In genomic region chr17:67439269-67439668, GRCh38 we compare ENCODE assay signal across 24 cellular contexts.
DNase-seq lines count a peak whose midpoint lies in the region; ATAC-seq and TF ChIP-seq lines count a peak whose summit lies in the region.
"Had no signal": no experiment of that assay in that cellular context is flagged by ENCODE, and none has a peak within 500 bp of the region (broad histone marks: within the 10 kb centered on the region; RNA-seq: fewer than 3 reads in every experiment).

No MANE protein-coding gene starts in this region.

- H3K27ac Mint-ChIP-seq in activated CD8-positive, alpha-beta T cell treated with anti-CD3 and anti-CD28 coated beads for 36 hours, result peak overlapping the region; percentile 70
- H3K27ac Mint-ChIP-seq in naive thymus-derived CD4-positive, alpha-beta T cell, result peak overlapping the region; percentile 82 to 100 (median 97)
- H3K27ac Mint-ChIP-seq in CD14-positive monocyte, result peak overlapping the region in 1 of 7 donors; percentile 21
- H3K27ac Mint-ChIP-seq: type B pancreatic cell had no signal

- ATAC-seq in activated CD8-positive, alpha-beta T cell treated with anti-CD3 and anti-CD28 coated beads for 36 hours, result no peak
- ATAC-seq in naive thymus-derived CD4-positive, alpha-beta T cell, result no peak
- no peak for ATAC-seq in HG02678 (IDR thresholded peaks at IDR 0.05; ENCODE audit: unreplicated experiment)
- no peak for ATAC-seq in HG03354 (IDR thresholded peaks at IDR 0.05; ENCODE audit: poor library complexity, severe bottlenecking, unreplicated experiment)
- ATAC-seq: heart right ventricle, left lobe of liver, right cardiac atrium had no signal

- no peak for TF ChIP-seq CTCF in activated CD8-positive, alpha-beta T cell treated with anti-CD3 and anti-CD28 coated beads for 36 hours (IDR thresholded peaks at IDR 0.05)
- TF ChIP-seq CTCF in CD14-positive monocyte (IDR thresholded peaks at IDR 0.05), result no peak

- no peaks in the 10 kb centered on the region for H3K36me3 ChIP-seq in KOPT-K1 (ENCODE audit: insufficient read depth, low read length)
- no peaks in the 10 kb centered on the region for H3K36me3 ChIP-seq in naive thymus-derived CD4-positive, alpha-beta T cell (ENCODE audit: control insufficient read depth in 2 of 3, insufficient read depth in 3 of 3, low read length in 3 of 3)
- H3K36me3 ChIP-seq: heart right ventricle, MG63 had no signal

- H3K4me1 ChIP-seq in naive thymus-derived CD4-positive, alpha-beta T cell (ENCODE audit: control insufficient read depth in 2 of 2, insufficient read depth in 2 of 2, low read length in 2 of 2), result peaks cover 76 to 89% of the 10 kb centered on the region in 2 donors
- H3K4me1 ChIP-seq: parathyroid adenoma had no signal

- DNase-seq in NCI-H748 (lab: John Stamatoyannopoulos, UW; ENCODE audit: unreplicated experiment) (peak; percentile 36), NCI-H748 treated with DMSO at 0.1 percent for 48 hours (lab: John Stamatoyannopoulos, UW) (no peak), CD14-positive monocyte (ENCODE audit: low spot score) (no peak)
- DNase-seq in activated CD8-positive, alpha-beta T cell treated with anti-CD3 and anti-CD28 coated beads for 36 hours, result no peak
- DNase-seq in naive thymus-derived CD4-positive, alpha-beta T cell, result no peak
- DNase-seq: 8988T; activated CD8-positive, alpha-beta memory T cell treated with anti-CD3 and anti-CD28 coated beads, Interleukin-2, amount 50 U/mL, for 4 hours; activated effector memory CD4-positive, alpha-beta T cell treated with Interleukin-2 at 50 U/mL for 16 hours; anterior cingulate cortex; H9; heart right ventricle; MG63; naive B cell; right cardiac atrium; SIG-M5; stimulated activated CD4-positive, alpha-beta T cell treated with anti-CD3 and anti-CD28 coated beads, Interleukin-15, amount 100 ng/mL, for 24 hours; stimulated activated CD8-positive, alpha-beta memory T cell treated with anti-CD3 and anti-CD28 coated beads, Interleukin-4, amount 100 ng/mL, for 48 hours; T-helper 1 cell had no signal

- H3K4me3 Mint-ChIP-seq in activated CD8-positive, alpha-beta T cell treated with anti-CD3 and anti-CD28 coated beads for 36 hours, result no peak overlapping the region
- peak overlapping the region in 4 of 10 donors; percentile 28 to 80 (median 51) for H3K4me3 Mint-ChIP-seq in naive thymus-derived CD4-positive, alpha-beta T cell
- H3K4me3 Mint-ChIP-seq in CD14-positive monocyte, result no peak overlapping the region
- H3K4me3 Mint-ChIP-seq: naive B cell, type B pancreatic cell had no signal

- H3K27me3 ChIP-seq in naive thymus-derived CD4-positive, alpha-beta T cell (ENCODE audit: control insufficient read depth in 2 of 2, insufficient read depth in 2 of 2, low read length in 2 of 2), result no peaks in the 10 kb centered on the region
- H3K27me3 ChIP-seq: heart right ventricle, MG63 had no signal

- no peaks in the 10 kb centered on the region for H3K9me3 Mint-ChIP-seq in activated CD8-positive, alpha-beta T cell treated with anti-CD3 and anti-CD28 coated beads for 36 hours
- H3K9me3 Mint-ChIP-seq in naive thymus-derived CD4-positive, alpha-beta T cell, result peaks cover 0 to 1% (median 0%) of the 10 kb centered on the region in 11 donors
- no peaks in the 10 kb centered on the region for H3K9me3 Mint-ChIP-seq in CD14-positive monocyte
- H3K9me3 Mint-ChIP-seq: H9, naive B cell, type B pancreatic cell had no signal

- H3K4me3 ChIP-seq in naive thymus-derived CD4-positive, alpha-beta T cell (ENCODE audit: low read length), result no peak overlapping the region
- H3K4me3 ChIP-seq: heart right ventricle, MG63 had no signal

- intact Hi-C loops in activated CD8-positive, alpha-beta T cell treated with anti-CD3 and anti-CD28 coated beads for 36 hours (cut with micrococcal nuclease), result no loop called here
- intact Hi-C loops in naive thymus-derived CD4-positive, alpha-beta T cell (cut with micrococcal nuclease), result no loop called here
- intact Hi-C loops in CD14-positive monocyte (cut with micrococcal nuclease), result loop anchor here in 1 of 2 donors (5.0 kb wide), 1 partner anchor 33 kb away; no protein-coding TSS in a partner anchor

- H3K36me3 Mint-ChIP-seq in activated CD8-positive, alpha-beta T cell treated with anti-CD3 and anti-CD28 coated beads for 36 hours (ENCODE audit: low read depth), result peaks cover 4% of the 10 kb centered on the region
- H3K36me3 Mint-ChIP-seq in naive thymus-derived CD4-positive, alpha-beta T cell, result peaks cover 0 to 10% (median 4%) of the 10 kb centered on the region in 5 donors
- peaks cover 0 to 4% of the 10 kb centered on the region in 2 donors for H3K36me3 Mint-ChIP-seq in CD14-positive monocyte
- H3K36me3 Mint-ChIP-seq: naive B cell, type B pancreatic cell had no signal

- peaks cover 73% of the 10 kb centered on the region for H3K4me1 Mint-ChIP-seq in activated CD8-positive, alpha-beta T cell treated with anti-CD3 and anti-CD28 coated beads for 36 hours (ENCODE audit: low read depth)
- peaks cover 64 to 95% (median 87%) of the 10 kb centered on the region in 7 donors for H3K4me1 Mint-ChIP-seq in naive thymus-derived CD4-positive, alpha-beta T cell
- H3K4me1 Mint-ChIP-seq in CD14-positive monocyte, result peaks cover 74% of the 10 kb centered on the region

- H3K27me3 Mint-ChIP-seq in activated CD8-positive, alpha-beta T cell treated with anti-CD3 and anti-CD28 coated beads for 36 hours, result no peaks in the 10 kb centered on the region
- H3K27me3 Mint-ChIP-seq in naive thymus-derived CD4-positive, alpha-beta T cell, result no peaks in the 10 kb centered on the region
- peaks cover 0 to 3% (median 2%) of the 10 kb centered on the region in 3 donors for H3K27me3 Mint-ChIP-seq in CD14-positive monocyte (ENCODE audit: low read depth in 3 of 3)
- H3K27me3 Mint-ChIP-seq: naive B cell, type B pancreatic cell had no signal

- H3K27ac ChIP-seq in KOPT-K1 (ENCODE audit: low read depth, low read length, poor library complexity, severe bottlenecking), result peak overlapping the region; percentile 97
- H3K27ac ChIP-seq in naive thymus-derived CD4-positive, alpha-beta T cell (ENCODE audit: low read depth, low read length), result peak overlapping the region; percentile 93
- H3K27ac ChIP-seq: parathyroid adenoma had no signal

- POLR2A ChIA-PET in activated CD8-positive, alpha-beta T cell treated with anti-CD3 and anti-CD28 coated beads for 36 hours (lab: Charles Lee), result interaction anchor here (0.7 to 4.1 kb wide), 4 partner anchors 36 to 416 kb away, joined by 3 to 39 read pairs (median 20); partner anchors contain the start of gene PITPNC1
- POLR2A ChIA-PET in naive thymus-derived CD4-positive, alpha-beta T cell (lab: Charles Lee), result interaction anchor here (0.6 to 16.2 kb wide), 9 partner anchors 7 to 384 kb away, joined by 3 to 335 read pairs (median 67); no protein-coding TSS in a partner anchor

- no peaks in the 10 kb centered on the region for H3K9me3 ChIP-seq in KOPT-K1 (ENCODE audit: insufficient read depth, low read length, poor library complexity, severe bottlenecking)
- H3K9me3 ChIP-seq in naive thymus-derived CD4-positive, alpha-beta T cell (ENCODE audit: control insufficient read depth in 2 of 3, low read length in 3 of 3), result no peaks in the 10 kb centered on the region
- H3K9me3 ChIP-seq: heart right ventricle, MG63 had no signal

- CTCF ChIA-PET in activated CD8-positive, alpha-beta T cell treated with anti-CD3 and anti-CD28 coated beads for 36 hours (lab: Charles Lee), result interaction anchor here (0.7 to 4.8 kb wide), 5 partner anchors 10 to 64 kb away, joined by 3 to 25 read pairs (median 3); no protein-coding TSS in a partner anchor
- CTCF ChIA-PET in naive thymus-derived CD4-positive, alpha-beta T cell (lab: Charles Lee), result interaction anchor here (0.6 to 4.9 kb wide), 5 partner anchors 34 to 61 kb away, joined by 3 to 48 read pairs (median 4); no protein-coding TSS in a partner anchor
